In genomic region chr16:9090960-9091866, GRCh38 we compare ENCODE assay signal across 8 cellular contexts. TPM values are rescaled to one million over a fixed set of nuclear protein-coding genes. Genes with fewer than 3 reads are reported as not detected.
DNase-seq lines count a peak whose midpoint lies in the region; ATAC-seq and TF ChIP-seq lines count a peak whose summit lies in the region.

A gene with protein sequence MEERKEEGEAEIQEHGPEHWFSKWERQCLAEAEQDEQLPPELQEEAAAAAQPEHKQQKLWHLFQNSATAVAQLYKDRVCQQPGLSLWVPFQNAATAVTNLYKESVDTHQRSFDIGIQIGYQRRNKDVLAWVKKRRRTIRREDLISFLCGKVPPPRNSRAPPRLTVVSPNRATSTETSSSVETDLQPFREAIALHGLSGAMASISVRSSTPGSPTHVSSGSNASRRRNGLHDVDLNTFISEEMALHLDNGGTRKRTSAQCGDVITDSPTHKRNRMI (plus strand): TSS chr16:9091644. CDS start chr16:9092045, 401 bp downstream.

- ATAC-seq in stimulated activated naive CD8-positive, alpha-beta T cell treated with anti-CD3 and anti-CD28 coated beads, Interleukin-15, amount 100 ng/mL, for 72 hours: peak; percentile 92

- H3K4me3 ChIP-seq in H7 (ENCODE audit: insufficient read depth, low read depth, low read length) (peak within 1 kb of the TSS; percentile 99), fibroblast of the aortic adventitia (ENCODE audit: low read depth, low read length) (peak within 1 kb of the TSS; percentile 93)

- peak within 1 kb of the TSS; percentile 98 for H3K4me3 Mint-ChIP-seq in nephron progenitor cell
- H3K4me3 Mint-ChIP-seq in stimulated activated naive CD8-positive, alpha-beta T cell treated with anti-CD3 and anti-CD28 coated beads, Interleukin-15, amount 100 ng/mL, for 72 hours: peak within 1 kb of the TSS; percentile 91 to 97

- no peaks in the 10 kb centered on the region; the same call in 1 of the 2 replicates for H3K27me3 ChIP-seq in H7 (ENCODE audit: control insufficient read depth, insufficient read depth, low read length)

- peaks cover 4% of the 10 kb centered on the region for H3K27me3 Mint-ChIP-seq in nephron progenitor cell (ENCODE audit: low read depth, poor library complexity)
- no peaks in the 10 kb centered on the region for H3K27me3 Mint-ChIP-seq in stimulated activated naive CD8-positive, alpha-beta T cell treated with anti-CD3 and anti-CD28 coated beads, Interleukin-15, amount 100 ng/mL, for 72 hours

- H3K4me1 Mint-ChIP-seq in nephron progenitor cell: peaks cover 48% of the 10 kb centered on the region
- peaks cover 42% of the 10 kb centered on the region for H3K4me1 Mint-ChIP-seq in stimulated activated naive CD8-positive, alpha-beta T cell treated with anti-CD3 and anti-CD28 coated beads, Interleukin-15, amount 100 ng/mL, for 72 hours

- peak; percentile 100 for DNase-seq in ELF-1 (ENCODE audit: low read depth, low spot score)
- DNase-seq in H7: peak; percentile 98
- peak; percentile 100 for DNase-seq in M059J (ENCODE audit: low read depth)
- peak; percentile 99 for DNase-seq in SHP77 (lab: John Stamatoyannopoulos, UW)
- DNase-seq in activated effector memory CD4-positive, alpha-beta T cell treated with anti-CD3 and anti-CD28 coated beads, Interleukin-2, amount 50 U/mL, for 16 hours: peak; percentile 100
- peak; percentile 100 for DNase-seq in fibroblast of the aortic adventitia (ENCODE audit: low read depth)
- DNase-seq in nephron progenitor cell: peak; percentile 99
- DNase-seq in stimulated activated naive CD8-positive, alpha-beta T cell treated with anti-CD3 and anti-CD28 coated beads, Interleukin-15, amount 100 ng/mL, for 72 hours: peak; percentile 98 to 100

- H3K9me3 Mint-ChIP-seq in nephron progenitor cell: no peaks in the 10 kb centered on the region
- no peaks in the 10 kb centered on the region for H3K9me3 Mint-ChIP-seq in stimulated activated naive CD8-positive, alpha-beta T cell treated with anti-CD3 and anti-CD28 coated beads, Interleukin-15, amount 100 ng/mL, for 72 hours

- peak within 1 kb of the TSS; percentile 95 for H3K27ac Mint-ChIP-seq in nephron progenitor cell
- peak within 1 kb of the TSS; percentile 98 to 99 for H3K27ac Mint-ChIP-seq in stimulated activated naive CD8-positive, alpha-beta T cell treated with anti-CD3 and anti-CD28 coated beads, Interleukin-15, amount 100 ng/mL, for 72 hours

- TF ChIP-seq CTCF in fibroblast of the aortic adventitia (IDR thresholded peaks at IDR 0.05; ENCODE audit: insufficient read depth, low read length) (no peak), nephron progenitor cell (IDR thresholded peaks at IDR 0.05) (no peak)

- peaks cover 4% of the 10 kb centered on the region for H3K36me3 ChIP-seq in H7 (replicated peaks; ENCODE audit: control insufficient read depth, insufficient read depth, low read length)

- H3K36me3 Mint-ChIP-seq in nephron progenitor cell (ENCODE audit: low read depth): peaks cover 31% of the 10 kb centered on the region

RNA-seq across cellular contexts. Expression of the gene that starts here (rescaled TPM):
- 40.3 and 44.0 TPM in 2 replicates for total RNA-seq in H7 (2014; rRNA removed; shearing (Covaris generic))
- 29.5 and 48.5 TPM in 2 replicates for total RNA-seq in M059J (2014; rRNA removed; shearing (Covaris generic))
- total RNA-seq in fibroblast of the aortic adventitia (ENCODE audit: low replicate concordance): 77.6 and 86.3 TPM in 2 replicates

Comparison
In these comparisons a context has a peak if more than half of its experiments do, and no peak if none do; other contexts are left out.
1. Peak in every context shown above with its lines: DNase-seq, ATAC-seq and H3K4me3 ChIP-seq.